19 cellular contexts compared by ENCODE assay signal in the genomic region with DNA sequence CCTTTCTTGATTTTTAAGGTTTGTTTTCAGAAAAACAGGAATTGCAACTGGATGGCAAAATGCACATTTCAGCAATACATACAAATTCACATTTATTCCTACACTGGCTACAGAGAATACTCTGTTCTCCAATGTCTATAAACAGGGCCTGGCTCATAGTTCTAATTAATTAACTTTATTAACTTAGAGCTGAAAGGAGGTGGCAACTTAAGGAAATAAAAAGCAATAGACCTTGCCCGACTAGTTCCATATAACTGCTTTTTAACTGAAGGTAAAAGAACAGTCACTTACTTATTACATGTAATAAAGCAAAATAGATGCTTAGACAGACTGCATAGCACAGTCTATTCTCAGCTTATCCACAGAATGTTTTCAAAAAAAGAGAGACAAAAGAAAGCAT.
"Had no signal": no experiment of that assay in that cellular context is flagged by ENCODE, and none has a peak within 500 bp of the region (broad histone marks: within the 10 kb centered on the region; RNA-seq: fewer than 3 reads in every experiment).

No MANE protein-coding gene starts in this region.

- H3K27ac ChIP-seq: epithelial cell of prostate, esophagus muscularis mucosa, gastrocnemius medialis, neutrophil, right atrium auricular region, sigmoid colon, tibial nerve, upper lobe of right lung, vagina had no signal

- H3K4me3 Mint-ChIP-seq: dendritic cell treated with granulocyte-macrophage colony-stimulating factor and Interleukin-4, amounts not matched to agents 40 ng/mL and 50 ng/mL, for 4 days; effector memory CD8-positive, alpha-beta T cell; immature natural killer cell had no signal

- H3K9me3 Mint-ChIP-seq: dendritic cell treated with granulocyte-macrophage colony-stimulating factor and Interleukin-4, amounts not matched to agents 40 ng/mL and 50 ng/mL, for 4 days; effector memory CD8-positive, alpha-beta T cell; immature natural killer cell; naive thymus-derived CD4-positive, alpha-beta T cell had no signal

- DNase-seq: effector memory CD8-positive, alpha-beta T cell; gastrocnemius medialis; heart right ventricle; immature natural killer cell; left cardiac atrium; naive thymus-derived CD4-positive, alpha-beta T cell; posterior cingulate gyrus; sigmoid colon; stimulated activated CD4-positive, alpha-beta T cell treated with anti-CD3 and anti-CD28 coated beads, Interleukin-2, amount 100 ng/mL, for 48 hours; stimulated activated naive CD4-positive, alpha-beta T cell treated with Interleukin-2 at 50 U/mL for 16 hours; upper lobe of right lung had no signal

- H3K4me1 ChIP-seq: sigmoid colon, vagina had no signal

- H3K27me3 ChIP-seq: esophagus muscularis mucosa, gastrocnemius medialis, heart right ventricle, neutrophil, right atrium auricular region, sigmoid colon, tibial nerve, upper lobe of right lung, vagina had no signal

- H3K4me3 ChIP-seq: esophagus muscularis mucosa, gastrocnemius medialis, heart right ventricle, right atrium auricular region, sigmoid colon, skin epidermis, tibial nerve, upper lobe of right lung, vagina had no signal

- H3K9me3 ChIP-seq: esophagus muscularis mucosa, gastrocnemius medialis, heart right ventricle, neutrophil, right atrium auricular region, sigmoid colon, tibial nerve, upper lobe of right lung, vagina had no signal

- H3K36me3 ChIP-seq: esophagus muscularis mucosa, gastrocnemius medialis, heart right ventricle, neutrophil, right atrium auricular region, sigmoid colon, tibial nerve, upper lobe of right lung, vagina had no signal

- H3K27ac Mint-ChIP-seq: effector memory CD8-positive, alpha-beta T cell; immature natural killer cell; naive thymus-derived CD4-positive, alpha-beta T cell had no signal

- H3K36me3 Mint-ChIP-seq: immature natural killer cell had no signal

- H3K27me3 Mint-ChIP-seq: effector memory CD8-positive, alpha-beta T cell; naive thymus-derived CD4-positive, alpha-beta T cell had no signal
